Comparison of ENCODE assay signal across 16 cellular contexts in genomic region chr5:103034662-103035392, GRCh38.
"Had no signal": no experiment of that assay in that cellular context is flagged by ENCODE, and none has a peak within 500 bp of the region (broad histone marks: within the 10 kb centered on the region; RNA-seq: fewer than 3 reads in every experiment).

No MANE protein-coding gene starts in this region.

- H3K4me3 ChIP-seq: breast epithelium, heart right ventricle, neural progenitor cell, spleen had no signal

- H3K36me3 ChIP-seq: breast epithelium, neural progenitor cell had no signal

- H3K4me1 Mint-ChIP-seq: naive thymus-derived CD4-positive, alpha-beta T cell; neural progenitor cell had no signal

- DNase-seq: activated CD4-positive, alpha-beta T cell treated with anti-CD3 and anti-CD28 coated beads, Interleukin-2, amount 50 U/mL, for 48 hours; activated CD8-positive, alpha-beta memory T cell treated with anti-CD3 and anti-CD28 coated beads, Interleukin-2, amount 50 U/mL, for 48 hours; activated naive CD4-positive, alpha-beta T cell treated with Interleukin-2 at 50 U/mL for 16 hours; activated naive CD8-positive, alpha-beta T cell treated with anti-CD3 and anti-CD28 coated beads, Interleukin-2, amount 10 ng/mL, durations not matched to agents 7 days and 5 days; activated T-cell treated with anti-CD3 and anti-CD28 coated beads, Interleukin-2, amount 50 U/mL, for 4 hours; amniotic stem cell; cortex of kidney; heart right ventricle; naive thymus-derived CD4-positive, alpha-beta T cell; spleen; stimulated activated CD4-positive, alpha-beta T cell treated with anti-CD3 and anti-CD28 coated beads, Interleukin-4, amount 100 ng/mL, for 1 hour; stimulated activated naive CD4-positive, alpha-beta T cell treated with Interleukin-2 at 50 U/mL for 16 hours; T-helper 1 cell had no signal

- H3K27ac Mint-ChIP-seq: activated naive CD8-positive, alpha-beta T cell treated with anti-CD3 and anti-CD28 coated beads, Interleukin-2, amount 10 ng/mL, durations not matched to agents 7 days and 5 days; naive thymus-derived CD4-positive, alpha-beta T cell; neural progenitor cell had no signal

- H3K4me1 ChIP-seq: breast epithelium, heart right ventricle, neural progenitor cell, spleen had no signal

- H3K27ac ChIP-seq: breast epithelium, heart right ventricle, neural progenitor cell, spleen had no signal

- H3K4me3 Mint-ChIP-seq: activated naive CD8-positive, alpha-beta T cell treated with anti-CD3 and anti-CD28 coated beads, Interleukin-2, amount 10 ng/mL, durations not matched to agents 7 days and 5 days; activated T-cell treated with anti-CD3 and anti-CD28 coated beads, Interleukin-2, amount 50 U/mL, for 4 hours; naive thymus-derived CD4-positive, alpha-beta T cell; neural progenitor cell had no signal

- ATAC-seq: activated T-cell treated with anti-CD3 and anti-CD28 coated beads, Interleukin-2, amount 50 U/mL, for 4 hours; left lobe of liver; naive thymus-derived CD4-positive, alpha-beta T cell had no signal

- H3K9me3 Mint-ChIP-seq: activated T-cell treated with anti-CD3 and anti-CD28 coated beads, Interleukin-2, amount 50 U/mL, for 4 hours; naive thymus-derived CD4-positive, alpha-beta T cell had no signal

- H3K27me3 ChIP-seq: breast epithelium, heart right ventricle, neural progenitor cell, spleen had no signal
